19 cellular contexts compared by ENCODE assay signal in genomic region chr15:57352535-57353316, GRCh38. TPM values are rescaled to one million over a fixed set of nuclear protein-coding genes. Genes with fewer than 3 reads are reported as not detected.
"Had no signal": no experiment of that assay in that cellular context is flagged by ENCODE, and none has a peak within 500 bp of the region (broad histone marks: within the 10 kb centered on the region; RNA-seq: fewer than 3 reads in every experiment).

No MANE protein-coding gene starts in this region.

- H3K4me1 ChIP-seq: adrenal gland, breast epithelium, upper lobe of left lung had no signal

- H3K36me3 ChIP-seq: adrenal gland, breast epithelium, upper lobe of left lung had no signal

- DNase-seq: activated CD4-positive, alpha-beta T cell treated with anti-CD3 and anti-CD28 coated beads, Interleukin-2, amount 50 U/mL, for 4 hours; activated effector memory CD4-positive, alpha-beta T cell treated with anti-CD3 and anti-CD28 coated beads, Interleukin-2, amount 50 U/mL, for 16 hours; activated naive CD4-positive, alpha-beta T cell treated with anti-CD3 and anti-CD28 coated beads, Interleukin-2, amount 50 U/mL, for 16 hours; activated T-cell treated with anti-CD3 and anti-CD28 coated beads, Interleukin-2, amount 50 U/mL, for 72 hours; adrenal gland; effector memory CD4-positive, alpha-beta T cell; left cardiac atrium; right cardiac atrium; stimulated activated CD4-positive, alpha-beta T cell treated with anti-CD3 and anti-CD28 coated beads, Interleukin-15, amount 100 ng/mL, for 24 hours; stimulated activated CD4-positive, alpha-beta T cell treated with anti-CD3 and anti-CD28 coated beads, Interleukin-4, amount 100 ng/mL, for 1 hour; stimulated activated naive CD8-positive, alpha-beta T cell treated with anti-CD3 and anti-CD28 coated beads, Interleukin-15, amount 100 ng/mL, for 72 hours; upper lobe of left lung had no signal

- H3K27ac ChIP-seq: adrenal gland, breast epithelium, skin epidermis, upper lobe of left lung had no signal

- H3K4me3 ChIP-seq: adrenal gland, breast epithelium, lung, skin epidermis, upper lobe of left lung had no signal

- H3K27me3 ChIP-seq: adrenal gland, breast epithelium, upper lobe of left lung had no signal

- FAIRE-seq: astrocyte, TTC549 had no signal

- H3K9me3 ChIP-seq: adrenal gland, breast epithelium, upper lobe of left lung had no signal

- ATAC-seq: activated T-cell treated with anti-CD3 and anti-CD28 coated beads, Interleukin-2, amount 50 U/mL, for 72 hours; left cardiac atrium; right cardiac atrium; stimulated activated naive CD8-positive, alpha-beta T cell treated with anti-CD3 and anti-CD28 coated beads, Interleukin-15, amount 100 ng/mL, for 72 hours had no signal

RNA-seq across cellular contexts. Expression of gene CGNL1, which starts 23.6 kb away (rescaled TPM):
- total RNA-seq: activated CD8-positive, alpha-beta memory T cell treated with anti-CD3 and anti-CD28 coated beads for 36 hours; activated T-cell treated with anti-CD3 and anti-CD28 coated beads, Interleukin-2, amount 50 U/mL, for 72 hours; T-helper 2 cell treated with Interferon-gamma antibody and Interleukin-4, amounts not matched to agents 100 ng/mL and 5 ng/mL, for 36 hours had no signal
